In the genomic region with DNA sequence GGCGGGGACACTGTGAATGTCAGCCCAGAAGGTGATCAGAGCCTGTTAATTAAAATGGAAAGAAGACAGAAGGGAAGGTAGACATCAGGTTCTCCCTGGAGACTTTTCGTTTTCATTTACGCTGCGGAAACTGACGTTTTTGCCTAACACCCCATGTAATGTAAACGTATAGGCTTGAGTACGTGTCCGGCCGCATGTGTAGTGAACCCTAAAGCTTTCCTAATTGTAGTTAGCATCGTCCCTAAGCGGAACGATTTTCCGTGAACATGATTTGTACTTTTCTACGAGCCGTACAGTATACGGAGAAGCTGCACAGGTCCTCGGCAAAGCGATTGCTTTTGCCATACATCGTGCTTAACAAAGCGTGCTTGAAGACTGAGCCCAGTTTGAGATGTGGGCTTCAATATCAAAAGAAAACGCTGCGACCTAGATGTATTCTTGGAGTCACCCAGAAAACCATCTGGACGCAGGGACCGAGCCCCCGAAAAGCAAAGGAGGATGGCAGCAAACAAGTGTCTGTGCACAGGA, we compare ENCODE assay signal across 8 cellular contexts. TPM values are rescaled to one million over a fixed set of nuclear protein-coding genes. Genes with fewer than 3 reads are reported as not detected.
DNase-seq lines count a peak whose midpoint lies in the region; ATAC-seq and TF ChIP-seq lines count a peak whose summit lies in the region.

No MANE protein-coding gene starts in this region.

- H3K4me3 ChIP-seq in BLaER1 = peak overlapping the region; percentile 94
- H3K4me3 ChIP-seq in LNCaP clone FGC (ENCODE audit: low read depth, low read length) = peak overlapping the region; percentile 89
- H3K4me3 ChIP-seq in ectodermal cell (ENCODE audit: insufficient read depth, low read depth, low read length) = peak overlapping the region; percentile 75
- H3K4me3 ChIP-seq in neuronal stem cell (ENCODE audit: low read length in 2 of 2) = peak overlapping the region; percentile 85 to 97

- DNase-seq in LNCaP clone FGC (ENCODE audit: low read depth) = no peak
- no peak for DNase-seq in neuronal stem cell (ENCODE audit: low spot score)
- DNase-seq in Ammon's horn (ENCODE audit: low spot score) = no peak
- no peak for DNase-seq in OCI-M2 (lab: John Stamatoyannopoulos, UW; ENCODE audit: unreplicated experiment)
- no peak for DNase-seq in NCI-H345 (lab: John Stamatoyannopoulos, UW)

- no peak overlapping the region for H2AK5ac ChIP-seq in neuronal stem cell (ENCODE audit: low read depth, low read length)

- H3K18ac ChIP-seq in neuronal stem cell (ENCODE audit: low read length) = no peak overlapping the region

- no peak overlapping the region for H4K91ac ChIP-seq in neuronal stem cell (ENCODE audit: low read depth, low read length, poor library complexity)

- H3K9ac ChIP-seq in BLaER1 (peak overlapping the region; percentile 94), neuronal stem cell (ENCODE audit: low read depth, low read length, poor library complexity) (peak overlapping the region; percentile 80)

- H2BK120ac ChIP-seq in neuronal stem cell (ENCODE audit: low read depth, low read length) = no peak overlapping the region

- H2BK5ac ChIP-seq in neuronal stem cell (ENCODE audit: low read length) = no peak overlapping the region

- peak overlapping the region; percentile 88 for H3K27ac ChIP-seq in BLaER1
- no peak overlapping the region for H3K27ac ChIP-seq in ectodermal cell (ENCODE audit: insufficient read depth, low read depth, low read length, poor library complexity, severe bottlenecking)
- no peak overlapping the region for H3K27ac ChIP-seq in neuronal stem cell (replicated peaks; ENCODE audit: low read length)

- 0% methylated on average over 25 of the region's 25 CpGs for WGBS in ectodermal cell, 2 experiments
- WGBS in neuronal stem cell (ENCODE audit: extremely low coverage in 2 of 2, insufficient read length in 2 of 2, insufficient replicate concordance in 1 of 2), 2 donors = no CpG with 5 or more reads among the region's 25 CpGs

- H3K14ac ChIP-seq in neuronal stem cell (ENCODE audit: low read length) = no peak overlapping the region

- no peak overlapping the region for H4K8ac ChIP-seq in neuronal stem cell (ENCODE audit: low read depth, low read length)

- H3K4me1 ChIP-seq in BLaER1 (peaks cover 47% of the 10 kb centered on the region), ectodermal cell (ENCODE audit: control insufficient read depth, insufficient read depth, low read length) (peaks cover 7% of the 10 kb centered on the region), neuronal stem cell (ENCODE audit: control insufficient read depth in 2 of 2, insufficient read depth in 1 of 2, low read depth in 1 of 2, low read length in 2 of 2) (peaks cover 8 to 17% of the 10 kb centered on the region in 2 donors)

- peak overlapping the region; percentile 97 for H3K4me2 ChIP-seq in BLaER1
- peak overlapping the region; percentile 77 for H3K4me2 ChIP-seq in neuronal stem cell (ENCODE audit: insufficient read depth, low read length, poor library complexity, severe bottlenecking)

- H3K9me3 ChIP-seq in BLaER1 = no peaks in the 10 kb centered on the region
- no peaks in the 10 kb centered on the region for H3K9me3 ChIP-seq in ectodermal cell (ENCODE audit: control insufficient read depth, low read length)
- H3K9me3 ChIP-seq in neuronal stem cell (replicated peaks in 1 of 2; ENCODE audit: control insufficient read depth in 2 of 2, insufficient read depth in 1 of 2, low read depth in 1 of 2, low read length in 2 of 2) = no peaks in the 10 kb centered on the region

- TF ChIP-seq CTCF in LNCaP clone FGC (IDR thresholded peaks at IDR 0.05; ENCODE audit: control insufficient read depth, extremely low read depth, insufficient read depth) = no peak

- peaks cover 39% of the 10 kb centered on the region for H4K20me1 ChIP-seq in BLaER1

- H3K4ac ChIP-seq in neuronal stem cell (ENCODE audit: low read length) = no peak overlapping the region

- H2BK12ac ChIP-seq in neuronal stem cell (ENCODE audit: low read length) = no peak overlapping the region

- H3K23ac ChIP-seq in neuronal stem cell (ENCODE audit: low read depth, low read length, poor library complexity) = no peak overlapping the region

- H3K36me3 ChIP-seq in BLaER1 = peaks cover 33% of the 10 kb centered on the region
- H3K36me3 ChIP-seq in ectodermal cell (ENCODE audit: control insufficient read depth, insufficient read depth, low read length) = no peaks in the 10 kb centered on the region
- H3K36me3 ChIP-seq in neuronal stem cell (replicated peaks in 1 of 2; ENCODE audit: control insufficient read depth in 2 of 2, insufficient read depth in 2 of 2, low read length in 2 of 2) = peaks cover 2 to 33% of the 10 kb centered on the region in 2 donors

- ATAC-seq in GM21367 (IDR thresholded peaks at IDR 0.05; ENCODE audit: unreplicated experiment) = peak; percentile 2

- H3K79me1 ChIP-seq in neuronal stem cell (ENCODE audit: low read depth, low read length) = peaks cover 2% of the 10 kb centered on the region

- peak overlapping the region; percentile 91 for H2AFZ ChIP-seq in neuronal stem cell (ENCODE audit: low read length)

- no peak overlapping the region for H2BK15ac ChIP-seq in neuronal stem cell (ENCODE audit: low read length)

- no peaks in the 10 kb centered on the region for H3K27me3 ChIP-seq in BLaER1
- H3K27me3 ChIP-seq in ectodermal cell (ENCODE audit: control insufficient read depth, insufficient read depth, low read length, poor library complexity, severe bottlenecking) = no peaks in the 10 kb centered on the region
- H3K27me3 ChIP-seq in neuronal stem cell (ENCODE audit: control insufficient read depth in 3 of 3, insufficient read depth in 3 of 3, low read depth in 1 of 3, low read length in 3 of 3) = no peaks in the 10 kb centered on the region

RNA-seq across cellular contexts. Expression of gene TIMM21, which starts 0.3 kb away (rescaled TPM):
- polyA plus RNA-seq in ectodermal cell (2013, experiment 1 of 4) = 58.0 TPM
- polyA plus RNA-seq in ectodermal cell (2013, experiment 2 of 4) = 55.0 TPM
- polyA plus RNA-seq in ectodermal cell (2013, experiment 3 of 4) = 44.5 TPM
- polyA plus RNA-seq in ectodermal cell (2013, experiment 4 of 4) = 52.7 TPM
- polyA plus RNA-seq in neuronal stem cell (2013, experiment 1 of 2) = 17.2 TPM
- 18.9 TPM for polyA plus RNA-seq in neuronal stem cell (2013, experiment 2 of 2)

RNA-seq across cellular contexts. Expression of gene FBXO15, which starts 1.0 kb away (rescaled TPM):
- 6.7 TPM for polyA plus RNA-seq in ectodermal cell (2013, experiment 1 of 4)
- polyA plus RNA-seq in ectodermal cell (2013, experiment 2 of 4) = 6.3 TPM
- 6.1 TPM for polyA plus RNA-seq in ectodermal cell (2013, experiment 3 of 4)
- polyA plus RNA-seq in ectodermal cell (2013, experiment 4 of 4) = 6.3 TPM
- polyA plus RNA-seq in neuronal stem cell (2013, experiment 1 of 2) = 2.6 TPM
- 2.5 TPM for polyA plus RNA-seq in neuronal stem cell (2013, experiment 2 of 2)
